In the genomic region with DNA sequence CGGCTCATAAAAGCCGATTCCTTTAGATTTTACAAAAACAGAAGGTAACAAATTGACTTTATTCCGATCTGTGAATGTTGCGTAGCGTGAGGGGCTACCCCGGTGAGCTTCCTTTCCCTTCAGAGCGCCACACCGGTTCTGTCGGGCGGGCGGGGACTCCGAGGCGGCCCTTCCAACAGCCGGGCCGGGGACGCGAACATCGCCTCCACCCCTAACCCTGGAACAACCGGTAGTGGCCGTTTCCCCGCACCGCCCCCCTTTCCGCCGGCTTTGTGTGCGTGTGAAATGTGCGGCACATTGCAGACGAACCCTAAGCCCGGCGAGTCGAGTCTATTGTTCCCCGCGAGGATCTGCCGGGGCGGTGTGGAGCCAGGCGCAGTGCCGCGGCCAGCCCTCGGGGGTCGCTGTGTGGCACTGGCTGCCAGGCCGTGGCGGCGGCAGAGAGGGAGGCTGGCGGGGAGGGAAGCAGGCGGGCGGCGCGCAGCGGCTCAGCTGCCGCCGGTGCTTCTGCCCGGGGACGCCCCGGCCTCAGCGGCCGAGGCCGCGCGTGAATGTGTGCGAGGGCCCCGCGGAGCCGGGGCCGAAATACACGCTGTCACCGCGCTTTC, we compare ENCODE assay signal across 8 cellular contexts. TPM values are rescaled to one million over a fixed set of nuclear protein-coding genes. Genes with fewer than 3 reads are reported as not detected.
DNase-seq lines count a peak whose midpoint lies in the region; ATAC-seq, FAIRE-seq and TF ChIP-seq lines count a peak whose summit lies in the region.

No MANE protein-coding gene starts in this region.

- peak overlapping the region; percentile 96 for H3K4me3 ChIP-seq in SU-DHL-6 (ENCODE audit: insufficient read depth, low read length, poor library complexity, severe bottlenecking)
- H3K4me3 ChIP-seq in adipocyte (ENCODE audit: low read length) = peak overlapping the region; percentile 99
- peak overlapping the region; percentile 64 to 94 (median 83) for H3K4me3 ChIP-seq in heart left ventricle

- 0% methylated on average over 31 to 66 of the region's 66 CpGs for WGBS in heart left ventricle, 4 donors

- H3K9me3 Mint-ChIP-seq in type B pancreatic cell = no peaks in the 10 kb centered on the region

- H3K4me1 Mint-ChIP-seq in type B pancreatic cell (ENCODE audit: unreplicated experiment) = peaks cover 22% of the 10 kb centered on the region

- TF ChIP-seq CTCF in SU-DHL-6 (IDR thresholded peaks at IDR 0.05; ENCODE audit: insufficient read depth, low read length, poor library complexity, severe bottlenecking) (peak; percentile 76), heart left ventricle (IDR thresholded peaks at IDR 0.05) (peak; percentile 85 to 99 (median 97)), type B pancreatic cell (conservative IDR thresholded peaks at IDR 0.05) (peak; percentile 96)

- H3K27ac ChIP-seq in SU-DHL-6 (ENCODE audit: low read depth, low read length) (peak overlapping the region; percentile 97), heart left ventricle (peak overlapping the region; percentile 94 to 100 (median 98))

- H3K4me2 ChIP-seq in SU-DHL-6 (ENCODE audit: low read depth, low read length, poor library complexity, severe bottlenecking) = peak overlapping the region; percentile 91

- FAIRE-seq in GM12891 (lab: Jason Lieb, UNC) = peak; percentile 98

- peaks cover 18% of the 10 kb centered on the region for H4K20me1 ChIP-seq in SU-DHL-6 (ENCODE audit: low read depth, low read length)

- peaks cover 44% of the 10 kb centered on the region for H3K4me1 ChIP-seq in adipocyte (ENCODE audit: control insufficient read depth, insufficient read depth, low read length)
- H3K4me1 ChIP-seq in heart left ventricle = peaks cover 9 to 58% (median 40%) of the 10 kb centered on the region in 12 donors

- intact Hi-C loops in heart left ventricle (cut with DNase I) = loop anchor here (2.0 to 10.0 kb wide), 10 partner anchors 181 to 554 kb away; a partner anchor contains a TSS

- peak overlapping the region; percentile 88 for H3K27ac Mint-ChIP-seq in type B pancreatic cell

- TF ChIP-seq POLR2A in GM12891 (IDR thresholded peaks at IDR 0.05; ENCODE audit: low read depth, low read length) (peak; percentile 93), heart left ventricle (IDR thresholded peaks at IDR 0.05) (peak in 1 of 2 donors; percentile 81)

- H3K27me3 ChIP-seq in SU-DHL-6 (ENCODE audit: low read length) (no peaks in the 10 kb centered on the region), adipocyte (replicated peaks; ENCODE audit: control insufficient read depth, insufficient read depth, low read length) (no peaks in the 10 kb centered on the region), heart left ventricle (no peaks in the 10 kb centered on the region)

- peak overlapping the region; percentile 97 for H3K4me3 Mint-ChIP-seq in type B pancreatic cell

- H3K9me3 ChIP-seq in SU-DHL-6 (ENCODE audit: insufficient read depth, low read length) (no peaks in the 10 kb centered on the region), adipocyte (ENCODE audit: control insufficient read depth, low read length) (no peaks in the 10 kb centered on the region), heart left ventricle (no peaks in the 10 kb centered on the region)

- peaks cover 70% of the 10 kb centered on the region for H3K79me2 ChIP-seq in SU-DHL-6 (ENCODE audit: insufficient read depth, low read length)

- peak overlapping the region; percentile 98 for H3K9ac ChIP-seq in SU-DHL-6 (ENCODE audit: low read length)
- H3K9ac ChIP-seq in adipocyte (ENCODE audit: low read length) = peak overlapping the region; percentile 96

- peaks cover 21% of the 10 kb centered on the region for H3F3A ChIP-seq in SU-DHL-6 (ENCODE audit: insufficient read depth)

- ATAC-seq in HG02798 (IDR thresholded peaks at IDR 0.05; ENCODE audit: poor library complexity, unreplicated experiment) (peak; percentile 65), heart left ventricle (peak; percentile 79 to 88 (median 81))

- H3K9me2 ChIP-seq in SU-DHL-6 (replicated peaks; ENCODE audit: insufficient read depth, low read length) = no peaks in the 10 kb centered on the region

- peak overlapping the region; percentile 57 for H2AFZ ChIP-seq in SU-DHL-6 (ENCODE audit: low read depth, low read length, severe bottlenecking)

- peaks cover 13% of the 10 kb centered on the region for H3K36me3 ChIP-seq in SU-DHL-6 (ENCODE audit: low read length)
- H3K36me3 ChIP-seq in adipocyte (ENCODE audit: control insufficient read depth, insufficient read depth, low read length, severe bottlenecking) = no peaks in the 10 kb centered on the region
- no peaks in the 10 kb centered on the region for H3K36me3 ChIP-seq in heart left ventricle

- DNase-seq in GM12891 (ENCODE audit: insufficient read length, low spot score) (peak; percentile 40), NCI-H1417 (lab: John Stamatoyannopoulos, UW) (peak; percentile 96 to 99 (median 98)), adipocyte (ENCODE audit: low read depth) (peak; percentile 98), heart left ventricle (peak; percentile 97 to 99 (median 97)), pons (ENCODE audit: low spot score) (peak; percentile 94), type B pancreatic cell (ENCODE audit: extremely low spot score, unreplicated experiment) (peak; percentile 98)

- H3K36me3 Mint-ChIP-seq in type B pancreatic cell = peaks cover 4% of the 10 kb centered on the region

- no peaks in the 10 kb centered on the region for H3K27me3 Mint-ChIP-seq in type B pancreatic cell

TF ChIP-seq in GM12891, 5 proteins besides CTCF, POLR2A, EP300 and RAD21:
- peak; percentile 90 for TF ChIP-seq POU2F2 (IDR thresholded peaks at IDR 0.05; ENCODE audit: low read depth, low read length)
- peak; percentile 63 for TF ChIP-seq TAF1 (IDR thresholded peaks at IDR 0.05; ENCODE audit: low read depth, low read length)
- TF ChIP-seq POLR2AphosphoS5 (IDR thresholded peaks at IDR 0.05; ENCODE audit: low read depth, low read length) = peak; percentile 85
- 0 out of 2 replicates have a peak, but pooled peaks have one; percentile 4 for TF ChIP-seq SPI1 (IDR thresholded peaks at IDR 0.05; ENCODE audit: low read depth, low read length)
- peak; percentile 56 for TF ChIP-seq PAX5 (IDR thresholded peaks at IDR 0.05; ENCODE audit: insufficient read depth, low read length, severe bottlenecking)

RNA-seq across cellular contexts. Expression of a gene that starts 0.8 kb away (rescaled TPM):
- 4.7 TPM for polyA plus RNA-seq in GM12891 (2012; ENCODE audit: low read depth, missing spikeins)
- total RNA-seq in heart left ventricle (10 to 100 TPM; 12.9 to 22.6 (median 19.1) TPM), type B pancreatic cell (ENCODE audit: low replicate concordance) (35.9 and 49.7 TPM in 2 replicates)
- polyA plus RNA-seq in heart left ventricle = 1 to 10 TPM; 5.6 to 5.7 TPM

Comparison
In these comparisons a context has a peak if more than half of its experiments do, and no peak if none do; other contexts are left out.
1. Peak in every context shown above with its lines: DNase-seq, ATAC-seq, H3K4me3 ChIP-seq and H3K27ac ChIP-seq.
2. DNase-seq: peak in every context shown above with its lines; median percentile 98 in NCI-H1417; 98 in adipocyte; 98 in type B pancreatic cell; 97 in heart left ventricle; 94 in pons; 40 in GM12891.